ENCODE assay signal across 10 cellular contexts in genomic region chr2:68776124-68776523, GRCh38. TPM values are rescaled to one million over a fixed set of nuclear protein-coding genes. Genes with fewer than 3 reads are reported as not detected.
A peak's percentile ranks its signal among the peaks of the same experiment; 100 is the strongest.
DNase-seq lines count a peak whose midpoint lies in the region; ATAC-seq, FAIRE-seq and TF ChIP-seq lines count a peak whose summit lies in the region.
"Had no signal": no experiment of that assay in that cellular context is flagged by ENCODE, and none has a peak within 500 bp of the region (broad histone marks: within the 10 kb centered on the region; RNA-seq: fewer than 3 reads in every experiment).

No MANE protein-coding gene starts in this region.

- ATAC-seq in stimulated activated effector memory CD8-positive, alpha-beta T cell treated with anti-CD3 and anti-CD28 coated beads, Interleukin-12 subunit alpha, Interleukin-12 subunit beta, amount 100 ng/mL, for 72 hours, result no peak
- no peak for ATAC-seq in HG03457 (IDR thresholded peaks at IDR 0.05; ENCODE audit: unreplicated experiment)

- peaks cover 77% of the 10 kb centered on the region for H3K4me1 Mint-ChIP-seq in activated CD4-positive, alpha-beta T cell treated with anti-CD3 and anti-CD28 coated beads, Interleukin-2, amount 10 ng/mL, durations not matched to agents 24 days and 14 days
- H3K4me1 Mint-ChIP-seq in stimulated activated effector memory CD8-positive, alpha-beta T cell treated with anti-CD3 and anti-CD28 coated beads, Interleukin-12 subunit alpha, Interleukin-12 subunit beta, amount 100 ng/mL, for 72 hours, result peaks cover 85% of the 10 kb centered on the region

- no peaks in the 10 kb centered on the region for H3K27me3 Mint-ChIP-seq in activated CD4-positive, alpha-beta T cell treated with anti-CD3 and anti-CD28 coated beads, Interleukin-2, amount 10 ng/mL, durations not matched to agents 24 days and 14 days

- H3K36me3 ChIP-seq in OCI-LY1 (ENCODE audit: insufficient read depth, low read length) (peaks cover 50% of the 10 kb centered on the region), H1 (ENCODE audit: control insufficient read depth in 2 of 4, insufficient read depth in 4 of 4, low read length in 3 of 4) (no peaks in the 10 kb centered on the region)

- no peaks in the 10 kb centered on the region for H3K9me2 ChIP-seq in OCI-LY1 (ENCODE audit: low read depth, low read length)

- peak overlapping the region; percentile 96 for H3K27ac Mint-ChIP-seq in activated CD4-positive, alpha-beta T cell treated with anti-CD3 and anti-CD28 coated beads, Interleukin-2, amount 10 ng/mL, durations not matched to agents 24 days and 14 days
- peak overlapping the region; percentile 92 for H3K27ac Mint-ChIP-seq in stimulated activated effector memory CD8-positive, alpha-beta T cell treated with anti-CD3 and anti-CD28 coated beads, Interleukin-12 subunit alpha, Interleukin-12 subunit beta, amount 100 ng/mL, for 72 hours

- H3K4me2 ChIP-seq in OCI-LY1 (ENCODE audit: low read length), result peak overlapping the region; percentile 99
- H3K4me2 ChIP-seq in H1 (ENCODE audit: insufficient read depth in 1 of 2, low read depth in 2 of 2, low read length in 2 of 2), result no peak overlapping the region

- peaks cover 60% of the 10 kb centered on the region for H3K36me3 Mint-ChIP-seq in activated CD4-positive, alpha-beta T cell treated with anti-CD3 and anti-CD28 coated beads, Interleukin-2, amount 10 ng/mL, durations not matched to agents 24 days and 14 days (ENCODE audit: low read depth)
- peaks cover 44% of the 10 kb centered on the region for H3K36me3 Mint-ChIP-seq in stimulated activated effector memory CD8-positive, alpha-beta T cell treated with anti-CD3 and anti-CD28 coated beads, Interleukin-12 subunit alpha, Interleukin-12 subunit beta, amount 100 ng/mL, for 72 hours

- H3K9me3 ChIP-seq in OCI-LY1 (ENCODE audit: low read length) (no peaks in the 10 kb centered on the region), H1 (ENCODE audit: insufficient read depth in 2 of 2, low read depth in 1 of 2, low read length in 1 of 2) (no peaks in the 10 kb centered on the region)

- no peak overlapping the region for H2BK120ac ChIP-seq in H1 (replicated peaks; ENCODE audit: low read depth, low read length)

- TF ChIP-seq EP300 in H1 (IDR thresholded peaks at IDR 0.05; ENCODE audit: borderline replicate concordance in 1 of 2, low read depth in 2 of 2, low read length in 2 of 2), result no peak

- H4K20me1 ChIP-seq in OCI-LY1 (ENCODE audit: insufficient read depth, low read length) (no peaks in the 10 kb centered on the region), H1 (replicated peaks in 1 of 2; ENCODE audit: control insufficient read depth in 1 of 2, insufficient read depth in 2 of 2, low read length in 2 of 2) (no peaks in the 10 kb centered on the region)

- H2AFZ ChIP-seq in OCI-LY1 (ENCODE audit: low read length) (no peak overlapping the region), H1 (ENCODE audit: low read length) (no peak overlapping the region)

- no peak overlapping the region for H3K23ac ChIP-seq in H1 (ENCODE audit: insufficient read length)

- peak overlapping the region; percentile 88 for H3K4me3 Mint-ChIP-seq in activated CD4-positive, alpha-beta T cell treated with anti-CD3 and anti-CD28 coated beads, Interleukin-2, amount 10 ng/mL, durations not matched to agents 24 days and 14 days
- H3K4me3 Mint-ChIP-seq in stimulated activated effector memory CD8-positive, alpha-beta T cell treated with anti-CD3 and anti-CD28 coated beads, Interleukin-12 subunit alpha, Interleukin-12 subunit beta, amount 100 ng/mL, for 72 hours, result peak overlapping the region; percentile 77

- H2BK12ac ChIP-seq in H1 (ENCODE audit: low read depth, low read length), result no peak overlapping the region

- TF ChIP-seq CTCF in OCI-LY1 (IDR thresholded peaks at IDR 0.05; ENCODE audit: low read length) (peak; percentile 54), H1 (IDR thresholded peaks at IDR 0.05; ENCODE audit: control extremely low read depth in 1 of 3, insufficient read depth in 1 of 3, low read depth in 1 of 3, low read length in 3 of 3) (peak in 1 of 3 experiments; percentile 31; a peak in 2 of 4 replicates)

- H3K4me1 ChIP-seq in OCI-LY1 (ENCODE audit: insufficient read depth, low read length, severe bottlenecking), result peaks cover 89% of the 10 kb centered on the region
- H3K4me1 ChIP-seq in H1 (replicated peaks in 1 of 4; ENCODE audit: control insufficient read depth in 3 of 4, insufficient read depth in 4 of 4, low read length in 3 of 4), result no peaks in the 10 kb centered on the region

- H3K79me1 ChIP-seq in H1 (ENCODE audit: low read depth, low read length), result no peaks in the 10 kb centered on the region

- H3K23me2 ChIP-seq in H1 (ENCODE audit: low read depth, low read length), result no peaks in the 10 kb centered on the region; the same call in 1 of the 2 replicates

- H3K9me3 Mint-ChIP-seq in activated CD4-positive, alpha-beta T cell treated with anti-CD3 and anti-CD28 coated beads, Interleukin-2, amount 10 ng/mL, durations not matched to agents 24 days and 14 days, result no peaks in the 10 kb centered on the region
- no peaks in the 10 kb centered on the region for H3K9me3 Mint-ChIP-seq in stimulated activated effector memory CD8-positive, alpha-beta T cell treated with anti-CD3 and anti-CD28 coated beads, Interleukin-12 subunit alpha, Interleukin-12 subunit beta, amount 100 ng/mL, for 72 hours

- intact Hi-C loops in activated CD4-positive, alpha-beta T cell treated with anti-CD3 and anti-CD28 coated beads, Interleukin-2, amount 10 ng/mL, durations not matched to agents 24 days and 14 days (cut with micrococcal nuclease), result no loop called here

- no peak for TF ChIP-seq POLR2A in H1 (IDR thresholded peaks at IDR 0.05; ENCODE audit: control extremely low read depth in 1 of 2, low read depth in 2 of 2, low read length in 2 of 2)

- peak; percentile 57 for DNase-seq in activated CD4-positive, alpha-beta T cell treated with anti-CD3 and anti-CD28 coated beads, Interleukin-2, amount 10 ng/mL, durations not matched to agents 24 days and 14 days
- no peak for DNase-seq in activated CD4-positive, alpha-beta T cell treated with anti-CD3 and anti-CD28 coated beads, Interleukin-2, amount 50 U/mL, for 4 hours
- DNase-seq in H1 (ENCODE audit: low read depth in 1 of 2, low spot score in 2 of 2), result no peak
- DNase-seq in stimulated activated effector memory CD8-positive, alpha-beta T cell treated with anti-CD3 and anti-CD28 coated beads, Interleukin-12 subunit alpha, Interleukin-12 subunit beta, amount 100 ng/mL, for 72 hours (ENCODE audit: low spot score in 2 of 2), result no peak
- DNase-seq in NAMALWA (ENCODE audit: low spot score), result no peak
- DNase-seq in NCI-H345 treated with DMSO at 0.1 percent for 48 hours (lab: John Stamatoyannopoulos, UW; ENCODE audit: unreplicated experiment), result no peak
- DNase-seq: cortex of kidney, NCI-H524 treated with DMSO at 0.1 percent for 48 hours had no signal

- CTCF ChIA-PET in H1 (lab: Charles Lee; ENCODE audit: partially characterized antibody), result interaction anchor here (0.6 to 2.2 kb wide), 15 partner anchors 10 to 282 kb away, joined by 3 to 9 read pairs (median 3); no protein-coding TSS in a partner anchor

- H3K79me2 ChIP-seq in OCI-LY1 (ENCODE audit: insufficient read depth, low read length) (peaks cover 21% of the 10 kb centered on the region), H1 (ENCODE audit: control insufficient read depth in 1 of 2, insufficient read depth in 2 of 2, low read length in 2 of 2) (no peaks in the 10 kb centered on the region)

- no peak overlapping the region for H3K56ac ChIP-seq in H1 (replicated peaks; ENCODE audit: insufficient read length, low read depth, low read length)

- H3K27me3 ChIP-seq in OCI-LY1 (ENCODE audit: insufficient read depth, low read length) (no peaks in the 10 kb centered on the region), H1 (replicated peaks in 1 of 4; ENCODE audit: control insufficient read depth in 3 of 4, extremely low read depth in 1 of 4, insufficient read depth in 3 of 4, low read length in 3 of 4) (no peaks in the 10 kb centered on the region)

- no peak overlapping the region for H4K91ac ChIP-seq in H1 (replicated peaks; ENCODE audit: insufficient read length, low read length)

- H4K8ac ChIP-seq in H1 (ENCODE audit: extremely low read depth, insufficient read depth, low read length), result no peak overlapping the region

- H3K4ac ChIP-seq in H1 (replicated peaks; ENCODE audit: insufficient read length, low read depth, low read length), result no peak overlapping the region

- no peak overlapping the region for H2BK20ac ChIP-seq in H1 (ENCODE audit: low read length)

- H3K9ac ChIP-seq in OCI-LY1 (ENCODE audit: low read length) (peak overlapping the region; percentile 96), H1 (replicated peaks in 1 of 4; ENCODE audit: extremely low read depth in 1 of 4, low read depth in 3 of 4, low read length in 3 of 4) (no peak overlapping the region)

- no peak overlapping the region for H2BK15ac ChIP-seq in H1 (ENCODE audit: low read length)

- peaks cover 10% of the 10 kb centered on the region; the same call in 1 of the 2 replicates for H3F3A ChIP-seq in OCI-LY1 (ENCODE audit: insufficient read depth, low read length)

- FAIRE-seq in H1 (lab: Jason Lieb, UNC), result no peak

- H4K5ac ChIP-seq in H1 (ENCODE audit: insufficient read length, low read depth, low read length), result no peak overlapping the region

- no peak overlapping the region for H2AK5ac ChIP-seq in H1 (ENCODE audit: low read depth, low read length)

- H2BK5ac ChIP-seq in H1 (ENCODE audit: low read depth, low read length), result no peak overlapping the region

- H3K4me3 ChIP-seq in OCI-LY1 (ENCODE audit: low read depth, low read length, poor library complexity, severe bottlenecking) (peak overlapping the region; percentile 73), H1 (ENCODE audit: extremely low read depth in 1 of 4, insufficient read depth in 2 of 4, low read depth in 3 of 4, low read length in 4 of 4) (no peak overlapping the region)

- POLR2A ChIA-PET in H1 (lab: Charles Lee; ENCODE audit: partially characterized antibody), result interaction anchor here (0.6 kb wide), 1 partner anchor 40 kb away, joined by 3 read pairs; no protein-coding TSS in a partner anchor

- H3K27ac ChIP-seq in OCI-LY1 (ENCODE audit: low read depth, low read length, poor library complexity, severe bottlenecking) (peak overlapping the region; percentile 98), H1 (ENCODE audit: low read depth, low read length) (no peak overlapping the region)

- TF ChIP-seq RAD21 in H1 (IDR thresholded peaks at IDR 0.05 in 1 of 2, conservative IDR thresholded peaks at IDR 0.05 in 1 of 2; ENCODE audit: low read depth in 2 of 2, low read length in 2 of 2), result peak; percentile 40 to 52; a peak in 3 of 4 replicates

- no peak overlapping the region for H3K18ac ChIP-seq in H1 (ENCODE audit: extremely low read depth, low read length)

- 94% methylated on average over 2 of the region's 2 CpGs; no CpG with 5 or more reads in 1 of the 2 experiments for WGBS in H1 (ENCODE audit: extremely low coverage in 1 of 2, insufficient coverage in 1 of 2, insufficient read length in 1 of 2, insufficient replicate concordance in 2 of 2, low coverage in 1 of 2, low lambda C conversion rate in 2 of 2, missing lambda C conversion rate in 1 of 2), 2 experiments

- H3K14ac ChIP-seq in H1 (ENCODE audit: insufficient read length), result no peak overlapping the region

RNA-seq across cellular contexts. Expression of gene ARHGAP25, which starts 41.5 kb away (rescaled TPM):
- 37.8 and 42.2 TPM in 2 replicates for total RNA-seq in activated CD4-positive, alpha-beta T cell treated with anti-CD3 and anti-CD28 coated beads, Interleukin-2, amount 10 ng/mL, durations not matched to agents 24 days and 14 days
- total RNA-seq in H1 (2021; fragmentation: NEBNext Ultra II Directional; extraction: Animal tissue kit (Norgen Biotek cat#: 25700)), result 0.42 and 1.2 TPM in 2 replicates
- 1.00 and 2.4 TPM in 2 replicates for polyA plus RNA-seq in H1 (2011; rRNA removed)
- 2.1 TPM for polyA plus RNA-seq in H1 (2011; cell fraction: cytosol; rRNA removed)
- 2.7 TPM for polyA plus RNA-seq in H1 (2011; cell fraction: nucleus; rRNA removed)
- 0.89 to 1.3 TPM (median 1.00 TPM) in 4 replicates for polyA plus RNA-seq in H1 (2012, experiment 1 of 2)
- polyA plus RNA-seq in H1 (2012, experiment 2 of 2), result 0.51 TPM
- 0.87 TPM for polyA plus RNA-seq in H1 (2013, experiment 1 of 2)
- 0.94 TPM for polyA plus RNA-seq in H1 (2013, experiment 2 of 2)
- polyA minus RNA-seq in H1 (2011; rRNA and poly(A)+ RNA removed), result 1.3 and 5.8 TPM in 2 replicates
- not detected for polyA minus RNA-seq in H1 (2011; cell fraction: cytosol; rRNA and poly(A)+ RNA removed)
- polyA minus RNA-seq in H1 (2011; cell fraction: nucleus; rRNA and poly(A)+ RNA removed), result 7.4 TPM

Comparison
In these comparisons a context has a peak if more than half of its experiments do, and no peak if none do; other contexts are left out.
1. RNA of gene ARHGAP25, which starts 41.5 kb away (total RNA-seq): 37.8 to 42.2 TPM in activated CD4-positive, alpha-beta T cell treated with anti-CD3 and anti-CD28 coated beads, Interleukin-2, amount 10 ng/mL, durations not matched to agents 24 days and 14 days; 0.42 to 1.2 TPM in H1; every median in the first group is over 10 times any median in the second.